In genomic region chr7:22617166-22617565, GRCh38 we compare ENCODE assay signal across 1 cellular context.
TF ChIP-seq lines count a peak whose summit lies in the region.

No MANE protein-coding gene starts in this region.

TF ChIP-seq in GM23338, 12 proteins besides CTCF, POLR2A, EP300 and RAD21 (continued from another document):
- TF ChIP-seq, protein P1, sequence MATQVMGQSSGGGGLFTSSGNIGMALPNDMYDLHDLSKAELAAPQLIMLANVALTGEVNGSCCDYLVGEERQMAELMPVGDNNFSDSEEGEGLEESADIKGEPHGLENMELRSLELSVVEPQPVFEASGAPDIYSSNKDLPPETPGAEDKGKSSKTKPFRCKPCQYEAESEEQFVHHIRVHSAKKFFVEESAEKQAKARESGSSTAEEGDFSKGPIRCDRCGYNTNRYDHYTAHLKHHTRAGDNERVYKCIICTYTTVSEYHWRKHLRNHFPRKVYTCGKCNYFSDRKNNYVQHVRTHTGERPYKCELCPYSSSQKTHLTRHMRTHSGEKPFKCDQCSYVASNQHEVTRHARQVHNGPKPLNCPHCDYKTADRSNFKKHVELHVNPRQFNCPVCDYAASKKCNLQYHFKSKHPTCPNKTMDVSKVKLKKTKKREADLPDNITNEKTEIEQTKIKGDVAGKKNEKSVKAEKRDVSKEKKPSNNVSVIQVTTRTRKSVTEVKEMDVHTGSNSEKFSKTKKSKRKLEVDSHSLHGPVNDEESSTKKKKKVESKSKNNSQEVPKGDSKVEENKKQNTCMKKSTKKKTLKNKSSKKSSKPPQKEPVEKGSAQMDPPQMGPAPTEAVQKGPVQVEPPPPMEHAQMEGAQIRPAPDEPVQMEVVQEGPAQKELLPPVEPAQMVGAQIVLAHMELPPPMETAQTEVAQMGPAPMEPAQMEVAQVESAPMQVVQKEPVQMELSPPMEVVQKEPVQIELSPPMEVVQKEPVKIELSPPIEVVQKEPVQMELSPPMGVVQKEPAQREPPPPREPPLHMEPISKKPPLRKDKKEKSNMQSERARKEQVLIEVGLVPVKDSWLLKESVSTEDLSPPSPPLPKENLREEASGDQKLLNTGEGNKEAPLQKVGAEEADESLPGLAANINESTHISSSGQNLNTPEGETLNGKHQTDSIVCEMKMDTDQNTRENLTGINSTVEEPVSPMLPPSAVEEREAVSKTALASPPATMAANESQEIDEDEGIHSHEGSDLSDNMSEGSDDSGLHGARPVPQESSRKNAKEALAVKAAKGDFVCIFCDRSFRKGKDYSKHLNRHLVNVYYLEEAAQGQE (IDR thresholded peaks at IDR 0.05; ENCODE audit: unreplicated experiment) = no peak
TF ChIP-seq in GM23338: peak in this region for 0.
